In the genomic region with DNA sequence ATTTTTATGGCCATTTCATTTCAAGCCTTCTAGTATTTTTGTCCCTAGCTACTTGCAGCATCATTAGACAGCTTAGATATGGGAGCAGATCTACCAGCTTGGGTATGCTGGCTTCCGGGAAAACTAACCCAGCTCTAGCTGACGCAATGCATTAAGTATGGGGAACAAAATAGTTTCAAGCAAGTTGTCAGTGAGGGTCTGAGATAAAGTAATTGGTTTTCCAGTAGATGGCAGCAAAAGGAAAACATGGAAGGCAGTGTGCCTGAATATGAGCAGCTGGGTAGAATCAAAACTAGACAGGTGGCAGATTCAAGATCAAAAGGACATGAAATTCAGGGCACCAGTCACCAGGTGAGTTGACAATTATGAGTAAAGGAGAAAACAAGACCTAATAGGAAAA, we compare ENCODE assay signal across 8 cellular contexts.
A peak's percentile ranks its signal among the peaks of the same experiment; 100 is the strongest.
DNase-seq lines count a peak whose midpoint lies in the region; ATAC-seq, FAIRE-seq and TF ChIP-seq lines count a peak whose summit lies in the region.

No MANE protein-coding gene starts in this region.

- H3K18ac ChIP-seq in trophoblast cell (ENCODE audit: low read length), result no peak overlapping the region

- ATAC-seq in Right ventricle myocardium inferior, result peak; percentile 34

- peak in 1 of 2 donors; percentile 24 for TF ChIP-seq CTCF in right atrium auricular region (IDR thresholded peaks at IDR 0.05)
- TF ChIP-seq CTCF in endothelial cell of umbilical vein (IDR thresholded peaks at IDR 0.05; ENCODE audit: extremely low read depth in 1 of 2, insufficient read depth in 1 of 2, low read depth in 1 of 2, low read length in 2 of 2), result no peak

- no TSS peak for BruUV-seq in endothelial cell of umbilical vein (replicated peaks; lab: Mats Ljungman, UMichigan)

- no peak overlapping the region for H3K4me3 Mint-ChIP-seq in activated CD4-positive, alpha-beta T cell treated with anti-CD3 and anti-CD28 coated beads, Interleukin-2, amount 10 ng/mL, durations not matched to agents 7 days and 5 days

- no peaks in the 10 kb centered on the region for H3K4me1 Mint-ChIP-seq in activated CD4-positive, alpha-beta T cell treated with anti-CD3 and anti-CD28 coated beads, Interleukin-2, amount 10 ng/mL, durations not matched to agents 7 days and 5 days

- no peak overlapping the region for H2BK12ac ChIP-seq in trophoblast cell (ENCODE audit: low read length)

- no CpG with 5 or more reads among the region's 2 CpGs for WGBS in trophoblast cell (ENCODE audit: extremely low coverage, insufficient coverage, insufficient read length)

- no peak overlapping the region for H3K23ac ChIP-seq in trophoblast cell (ENCODE audit: low read length)

- FAIRE-seq in endothelial cell of umbilical vein (lab: Jason Lieb, UNC) (peak; percentile 57), GM19239 (lab: Jason Lieb, UNC) (no peak)

- no peak overlapping the region for H2BK120ac ChIP-seq in trophoblast cell (ENCODE audit: insufficient read depth, low read length, poor library complexity)

- intact Hi-C loops in Right ventricle myocardium inferior (cut with DNase I), result no loop called here
- intact Hi-C loops in endothelial cell of umbilical vein (cut with micrococcal nuclease), result loop anchor here (1.0 to 10.0 kb wide), 4 partner anchors 674 to 923 kb away; no protein-coding TSS in a partner anchor

- no peak overlapping the region for H2AFZ ChIP-seq in endothelial cell of umbilical vein (ENCODE audit: low read depth, low read length)
- H2AFZ ChIP-seq in trophoblast cell (ENCODE audit: insufficient read depth, low read length, poor library complexity), result no peak overlapping the region

- H3K9ac ChIP-seq in endothelial cell of umbilical vein (replicated peaks; ENCODE audit: extremely low read depth, insufficient read depth, low read length) (no peak overlapping the region), trophoblast cell (ENCODE audit: low read length) (no peak overlapping the region)

- H3K4me1 ChIP-seq in right atrium auricular region (peaks cover 0 to 34% of the 10 kb centered on the region in 2 donors), endothelial cell of umbilical vein (ENCODE audit: control insufficient read depth, extremely low read depth, insufficient read depth, low read length) (peaks cover 7% of the 10 kb centered on the region), trophoblast cell (ENCODE audit: control insufficient read depth in 1 of 2, insufficient read depth in 2 of 2, low read length in 2 of 2) (no peaks in the 10 kb centered on the region)

- H3K27ac ChIP-seq in right atrium auricular region (no peak overlapping the region), endothelial cell of umbilical vein (ENCODE audit: insufficient read depth, low read depth, low read length) (peak overlapping the region; percentile 29), trophoblast cell (ENCODE audit: low read depth, low read length) (no peak overlapping the region)

- no peak overlapping the region for H4K8ac ChIP-seq in trophoblast cell (ENCODE audit: low read depth, low read length)

- no peak overlapping the region for H4K12ac ChIP-seq in trophoblast cell (ENCODE audit: low read depth, low read length)

- H3K9me3 Mint-ChIP-seq in activated CD4-positive, alpha-beta T cell treated with anti-CD3 and anti-CD28 coated beads, Interleukin-2, amount 10 ng/mL, durations not matched to agents 7 days and 5 days, result no peaks in the 10 kb centered on the region

- H3K4ac ChIP-seq in trophoblast cell (ENCODE audit: low read depth, low read length), result no peak overlapping the region

- H3K27me3 ChIP-seq in right atrium auricular region (no peaks in the 10 kb centered on the region), endothelial cell of umbilical vein (ENCODE audit: control insufficient read depth in 2 of 2, insufficient read depth in 2 of 2, low read length in 2 of 2) (no peaks in the 10 kb centered on the region), trophoblast cell (ENCODE audit: insufficient read depth, low read length) (no peaks in the 10 kb centered on the region)

- dilution Hi-C loops in endothelial cell of umbilical vein (cut with MboI; ENCODE audit: extremely low pct_ligation_motif_present, low sequenced_read_pairs), result no loop called here

- H3K9me1 ChIP-seq in endothelial cell of umbilical vein (replicated peaks; ENCODE audit: control insufficient read depth, extremely low read depth, insufficient read depth, low read length), result no peaks in the 10 kb centered on the region

- no peak overlapping the region for H3K4me2 ChIP-seq in endothelial cell of umbilical vein (ENCODE audit: insufficient read depth, low read length)
- no peak overlapping the region for H3K4me2 ChIP-seq in trophoblast cell (ENCODE audit: low read length)

- H3K36me3 ChIP-seq in right atrium auricular region (no peaks in the 10 kb centered on the region), endothelial cell of umbilical vein (ENCODE audit: control insufficient read depth in 2 of 2, extremely low read depth in 1 of 2, insufficient read depth in 2 of 2, low read length in 2 of 2) (no peaks in the 10 kb centered on the region), trophoblast cell (ENCODE audit: control insufficient read depth in 1 of 2, insufficient read depth in 2 of 2, low read length in 2 of 2) (no peaks in the 10 kb centered on the region)

- H3K14ac ChIP-seq in trophoblast cell (ENCODE audit: low read length), result no peak overlapping the region

- H3K79me2 ChIP-seq in endothelial cell of umbilical vein (ENCODE audit: control insufficient read depth, insufficient read depth, low read length), result no peaks in the 10 kb centered on the region
- H3K79me2 ChIP-seq in trophoblast cell (ENCODE audit: control insufficient read depth, insufficient read depth, low read length, poor library complexity), result no peaks in the 10 kb centered on the region

- no peak overlapping the region for H4K91ac ChIP-seq in trophoblast cell (ENCODE audit: low read depth, low read length)

- peaks cover 6% of the 10 kb centered on the region for H3K79me1 ChIP-seq in trophoblast cell (ENCODE audit: low read length)

- CTCF ChIA-PET in endothelial cell of umbilical vein (lab: Charles Lee), result interaction anchor here (1.1 to 2.4 kb wide), 3 partner anchors 9 to 1684 kb away, joined by 3 to 10 read pairs (median 4); no protein-coding TSS in a partner anchor
- CTCF ChIA-PET in activated CD4-positive, alpha-beta T cell treated with anti-CD3 and anti-CD28 coated beads, Interleukin-2, amount 10 ng/mL, durations not matched to agents 7 days and 5 days (lab: Charles Lee), result no interaction called here

- no peaks in the 10 kb centered on the region for H3K36me3 Mint-ChIP-seq in activated CD4-positive, alpha-beta T cell treated with anti-CD3 and anti-CD28 coated beads, Interleukin-2, amount 10 ng/mL, durations not matched to agents 7 days and 5 days (ENCODE audit: low read depth)

- DNase-seq in Right ventricle myocardium inferior (ENCODE audit: missing footprints), result no peak
- DNase-seq in right atrium auricular region (ENCODE audit: low spot score), result no peak
- DNase-seq in NCI-H774 (lab: John Stamatoyannopoulos, UW), result peak; percentile 52
- peak; percentile 43 for DNase-seq in endothelial cell of umbilical vein (ENCODE audit: low read depth, low spot score)
- DNase-seq in trophoblast cell, result peak; percentile 83 to 95
- DNase-seq in activated CD4-positive, alpha-beta T cell treated with anti-CD3 and anti-CD28 coated beads, Interleukin-2, amount 10 ng/mL, durations not matched to agents 7 days and 5 days, result no peak
- no peak for DNase-seq in NCI-H2227 treated with DMSO at 0.1 percent for 48 hours (lab: John Stamatoyannopoulos, UW)
- DNase-seq in GM19239 (ENCODE audit: insufficient read length, low spot score), result no peak

- no peak overlapping the region for H2BK5ac ChIP-seq in trophoblast cell (ENCODE audit: low read depth, low read length, poor library complexity)

- no peaks in the 10 kb centered on the region for H4K20me1 ChIP-seq in endothelial cell of umbilical vein (replicated peaks; ENCODE audit: control insufficient read depth, extremely low read depth, insufficient read depth, low read length)

- POLR2A ChIA-PET in endothelial cell of umbilical vein (lab: Charles Lee), result interaction anchor here (0.6 kb wide), 1 partner anchor 16 kb away, joined by 3 read pairs; no protein-coding TSS in a partner anchor
- POLR2A ChIA-PET in activated CD4-positive, alpha-beta T cell treated with anti-CD3 and anti-CD28 coated beads, Interleukin-2, amount 10 ng/mL, durations not matched to agents 7 days and 5 days (lab: Charles Lee), result no interaction called here

- H3K4me3 ChIP-seq in right atrium auricular region (no peak overlapping the region), endothelial cell of umbilical vein (replicated peaks in 1 of 3; ENCODE audit: insufficient read depth in 1 of 3, low read depth in 1 of 3, low read length in 3 of 3) (no peak overlapping the region), trophoblast cell (ENCODE audit: low read depth, low read length) (no peak overlapping the region)

- TF ChIP-seq POLR2A in endothelial cell of umbilical vein (IDR thresholded peaks at IDR 0.05; ENCODE audit: low read depth, low read length), result no peak

- H3K9me3 ChIP-seq in right atrium auricular region (no peaks in the 10 kb centered on the region), endothelial cell of umbilical vein (replicated peaks; ENCODE audit: control insufficient read depth, insufficient read depth, low read length) (no peaks in the 10 kb centered on the region), trophoblast cell (ENCODE audit: insufficient read depth, low read depth, low read length) (no peaks in the 10 kb centered on the region)

- H3K27me3 Mint-ChIP-seq in activated CD4-positive, alpha-beta T cell treated with anti-CD3 and anti-CD28 coated beads, Interleukin-2, amount 10 ng/mL, durations not matched to agents 7 days and 5 days, result no peaks in the 10 kb centered on the region

- H3K27ac Mint-ChIP-seq in activated CD4-positive, alpha-beta T cell treated with anti-CD3 and anti-CD28 coated beads, Interleukin-2, amount 10 ng/mL, durations not matched to agents 7 days and 5 days, result no peak overlapping the region

- no peak overlapping the region for H2AK5ac ChIP-seq in trophoblast cell (ENCODE audit: low read length)

TF ChIP-seq in endothelial cell of umbilical vein, 7 proteins besides CTCF, POLR2A, EP300 and RAD21:
- no peak for TF ChIP-seq EZH2 (IDR thresholded peaks at IDR 0.05; ENCODE audit: borderline replicate concordance, low read depth, low read length, severe bottlenecking)
- no peak for TF ChIP-seq GATA2 (IDR thresholded peaks at IDR 0.05; ENCODE audit: insufficient read depth, insufficient read length, low read depth, low read length)
- no peak for TF ChIP-seq POLR2AphosphoS5 (IDR thresholded peaks at IDR 0.05; ENCODE audit: insufficient read depth, low read depth, low read length)
- TF ChIP-seq FOS (IDR thresholded peaks at IDR 0.05; ENCODE audit: borderline replicate concordance, insufficient read depth, low read length), result no peak
- TF ChIP-seq JUN (IDR thresholded peaks at IDR 0.05; ENCODE audit: borderline replicate concordance, insufficient read depth, insufficient read length, low read depth), result no peak
- no peak for TF ChIP-seq MYC (IDR thresholded peaks at IDR 0.05; ENCODE audit: low read depth, low read length)
- no peak for TF ChIP-seq MAX (IDR thresholded peaks at IDR 0.05; ENCODE audit: insufficient read depth, insufficient read length)

Comparison
In these comparisons a context has a peak if more than half of its experiments do, and no peak if none do; other contexts are left out.
1. DNase-seq: peak in NCI-H774 (single experiment), endothelial cell of umbilical vein (single experiment) and trophoblast cell (2 of 2); none in Right ventricle myocardium inferior (single experiment), right atrium auricular region (single experiment), activated CD4-positive, alpha-beta T cell treated with anti-CD3 and anti-CD28 coated beads, Interleukin-2, amount 10 ng/mL, durations not matched to agents 7 days and 5 days (single experiment), NCI-H2227 treated with DMSO at 0.1 percent for 48 hours (single experiment) and GM19239 (single experiment).